In genomic region chr16:49748322-49748721, GRCh38 we compare ENCODE assay signal across 15 cellular contexts.
DNase-seq lines count a peak whose midpoint lies in the region; ATAC-seq, FAIRE-seq and TF ChIP-seq lines count a peak whose summit lies in the region.
"Had no signal": no experiment of that assay in that cellular context is flagged by ENCODE, and none has a peak within 500 bp of the region (broad histone marks: within the 10 kb centered on the region; RNA-seq: fewer than 3 reads in every experiment).

No MANE protein-coding gene starts in this region.

- no peak for FAIRE-seq in frontal cortex (lab: Jason Lieb, UNC)
- FAIRE-seq: colon had no signal

- no peaks in the 10 kb centered on the region for H3K4me1 ChIP-seq in uterus
- H3K4me1 ChIP-seq: SJCRH30 had no signal

- no peak for TF ChIP-seq POLR2A in uterus (IDR thresholded peaks at IDR 0.05)

- no peaks in the 10 kb centered on the region for H3K36me3 ChIP-seq in uterus
- H3K36me3 ChIP-seq: SJCRH30, WERI-Rb-1 had no signal

- no peaks in the 10 kb centered on the region for H3K9me3 ChIP-seq in uterus
- H3K9me3 ChIP-seq: SJCRH30 had no signal

- no peak overlapping the region for H3K4me3 ChIP-seq in uterus
- H3K4me3 ChIP-seq: SJCRH30 had no signal

- no peak for ATAC-seq in GM19395 (IDR thresholded peaks at IDR 0.05; ENCODE audit: unreplicated experiment)
- ATAC-seq: CD8-positive, alpha-beta T cell had no signal

- peak; percentile 35 for DNase-seq in stimulated activated CD4-positive, alpha-beta T cell treated with anti-CD3 and anti-CD28 coated beads, Interleukin-1b, Interleukin-23, amount 100 ng/mL, for 48 hours
- DNase-seq in stimulated activated CD4-positive, alpha-beta T cell treated with anti-CD3 and anti-CD28 coated beads, Interleukin-4, amount 100 ng/mL, for 1 hour, result no peak
- DNase-seq in NCI-H524 (lab: John Stamatoyannopoulos, UW) (peak; percentile 72 to 88), fibroblast of the conjunctiva (ENCODE audit: low read depth) (peak; percentile 12), uterus (peak; percentile 73 to 75), frontal cortex (ENCODE audit: low spot score in 2 of 2) (no peak), GM19238 (ENCODE audit: insufficient read length, low spot score) (no peak)
- DNase-seq: CD8-positive, alpha-beta T cell; foreskin fibroblast; nephron progenitor cell; SJCRH30; stimulated activated naive CD4-positive, alpha-beta T cell treated with Interleukin-2 at 50 U/mL for 16 hours; WERI-Rb-1 had no signal

- H3K27ac ChIP-seq in uterus, result no peak overlapping the region
- H3K27ac ChIP-seq: SJCRH30, WERI-Rb-1 had no signal

- no peak for TF ChIP-seq CTCF in uterus (IDR thresholded peaks at IDR 0.05)

- H3K27me3 ChIP-seq in uterus, result no peaks in the 10 kb centered on the region
- H3K27me3 ChIP-seq: SJCRH30 had no signal

- intact Hi-C loops in uterus (cut with DNase I; ENCODE audit: low total_unique reads), result no loop called here

Comparison
In these comparisons a context has a peak if more than half of its experiments do, and no peak if none do; other contexts are left out.
1. DNase-seq: peak in stimulated activated CD4-positive, alpha-beta T cell treated with anti-CD3 and anti-CD28 coated beads, Interleukin-1b, Interleukin-23, amount 100 ng/mL, for 48 hours (single experiment), NCI-H524 (2 of 2), fibroblast of the conjunctiva (single experiment) and uterus (2 of 2); none in stimulated activated CD4-positive, alpha-beta T cell treated with anti-CD3 and anti-CD28 coated beads, Interleukin-4, amount 100 ng/mL, for 1 hour (single experiment), frontal cortex (0 of 2) and GM19238 (single experiment).